12 cellular contexts compared by ENCODE assay signal in the genomic region with DNA sequence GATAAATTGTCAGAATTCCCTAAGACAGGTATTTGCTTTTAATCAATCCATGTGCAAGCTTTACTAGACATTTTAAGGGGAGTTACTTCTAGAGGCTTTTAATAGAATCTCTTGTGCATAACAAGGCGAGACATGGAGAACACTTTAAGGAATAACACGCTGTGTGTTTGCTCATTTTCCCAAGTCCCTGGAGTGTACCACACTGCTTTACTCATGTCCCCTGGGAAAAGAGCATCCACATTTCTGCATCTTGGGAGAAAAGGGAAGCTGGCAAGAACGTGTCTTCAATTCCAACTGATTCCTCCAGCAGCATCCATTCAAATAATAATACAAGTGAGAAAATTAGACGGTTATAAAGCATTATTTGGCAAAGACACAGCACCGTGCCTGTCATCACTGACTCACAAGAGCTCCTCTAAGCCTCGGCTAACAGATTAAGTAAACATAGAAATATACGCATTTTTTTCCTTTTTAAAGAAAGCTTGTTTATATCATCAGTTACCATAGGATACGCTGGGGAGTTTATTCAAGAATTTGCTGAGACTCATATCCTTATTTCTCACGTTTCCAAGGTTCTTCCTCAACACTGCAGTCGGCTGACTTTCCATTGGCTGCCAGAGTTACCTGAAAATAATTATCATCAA.
DNase-seq lines count a peak whose midpoint lies in the region; ATAC-seq and TF ChIP-seq lines count a peak whose summit lies in the region.
"Had no signal": no experiment of that assay in that cellular context is flagged by ENCODE, and none has a peak within 500 bp of the region (broad histone marks: within the 10 kb centered on the region; RNA-seq: fewer than 3 reads in every experiment).

No MANE protein-coding gene starts in this region.

- DNase-seq in Right ventricle myocardium superior (no peak), Right ventricle myocardium inferior (ENCODE audit: missing footprints) (no peak), foreskin keratinocyte (peak; percentile 52 to 58), vagina (ENCODE audit: extremely low spot score in 2 of 2) (no peak), GM13976 (ENCODE audit: low spot score) (no peak)
- no peak for DNase-seq in effector CD8-positive, alpha-beta T cell (lab: John Stamatoyannopoulos, UW)
- DNase-seq: activated CD4-positive, alpha-beta T cell treated with anti-CD3 and anti-CD28 coated beads, Interleukin-2, amount 50 U/mL, for 4 hours; activated naive CD4-positive, alpha-beta T cell treated with anti-CD3 and anti-CD28 coated beads, Interleukin-2, amount 10 ng/mL, durations not matched to agents 7 days and 5 days; NCI-H2171 treated with DMSO at 0.1 percent for 48 hours had no signal

- in situ Hi-C loops in GM13976 (cut with MboI; ENCODE audit: low sequenced_read_pairs, unreplicated experiment), result no loop called here

- no peaks in the 10 kb centered on the region for H3K4me1 ChIP-seq in foreskin keratinocyte
- peaks cover 25% of the 10 kb centered on the region for H3K4me1 ChIP-seq in vagina

- no peak for TF ChIP-seq POLR2A in vagina (IDR thresholded peaks at IDR 0.05)

- no peak for TF ChIP-seq CTCF in VCaP (conservative IDR thresholded peaks at IDR 0.05)
- TF ChIP-seq CTCF in foreskin keratinocyte (conservative IDR thresholded peaks at IDR 0.05), result no peak
- TF ChIP-seq CTCF in vagina (IDR thresholded peaks at IDR 0.05), result no peak
- TF ChIP-seq CTCF in GM13976 (IDR thresholded peaks at IDR 0.05; ENCODE audit: borderline replicate concordance, control extremely low read depth, extremely low read depth, insufficient read depth, missing control alignments), result no peak

- H3K9me3 ChIP-seq in vagina, result no peaks in the 10 kb centered on the region

- intact Hi-C loops in Right ventricle myocardium superior (cut with DNase I) (no loop called here), Right ventricle myocardium inferior (cut with DNase I) (no loop called here), vagina (cut with DNase I) (no loop called here)

- no peaks in the 10 kb centered on the region for H3K36me3 ChIP-seq in vagina

- H3K27me3 ChIP-seq in foreskin keratinocyte, result peaks cover 48% of the 10 kb centered on the region
- H3K27me3 ChIP-seq in vagina, result no peaks in the 10 kb centered on the region

- H3K27ac ChIP-seq in VCaP, result peak overlapping the region; percentile 77
- H3K27ac ChIP-seq in foreskin keratinocyte, result no peak overlapping the region
- peak overlapping the region; percentile 43 for H3K27ac ChIP-seq in vagina
- H3K27ac ChIP-seq: SK-N-MC had no signal

- peak; percentile 12 for ATAC-seq in Right ventricle myocardium superior (ENCODE audit: poor library complexity)
- ATAC-seq in Right ventricle myocardium inferior, result no peak
- peak; percentile 79 for ATAC-seq in foreskin keratinocyte
- no peak for ATAC-seq in HG02870 (IDR thresholded peaks at IDR 0.05; ENCODE audit: unreplicated experiment)

- H3K4me3 ChIP-seq in vagina, result no peak overlapping the region
- H3K4me3 ChIP-seq: SK-N-MC had no signal

Comparison
In these comparisons a context has a peak if more than half of its experiments do, and no peak if none do; other contexts are left out.
1. ATAC-seq: peak in Right ventricle myocardium superior (single experiment) and foreskin keratinocyte (single experiment); none in Right ventricle myocardium inferior (single experiment) and HG02870 (single experiment).
2. DNase-seq: peak in foreskin keratinocyte (2 of 2); none in Right ventricle myocardium superior (single experiment), Right ventricle myocardium inferior (single experiment), vagina (0 of 2), GM13976 (single experiment) and effector CD8-positive, alpha-beta T cell (single experiment).